ENCODE assay signal across 20 cellular contexts in genomic region chr10:110372656-110373055, GRCh38.
DNase-seq lines count a peak whose midpoint lies in the region; FAIRE-seq and TF ChIP-seq lines count a peak whose summit lies in the region.
"Had no signal": no experiment of that assay in that cellular context is flagged by ENCODE, and none has a peak within 500 bp of the region (broad histone marks: within the 10 kb centered on the region; RNA-seq: fewer than 3 reads in every experiment).

No MANE protein-coding gene starts in this region.

- intact Hi-C loops in MCF 10A (cut with micrococcal nuclease) = no loop called here
- intact Hi-C loops in breast epithelium (cut with DNase I; ENCODE audit: low total_unique reads) = no loop called here

- peak; percentile 58 for DNase-seq in MCF 10A (ENCODE audit: unreplicated experiment)
- DNase-seq in breast epithelium (ENCODE audit: low spot score in 2 of 2) = no peak
- peak; percentile 79 for DNase-seq in RCC 7860 (ENCODE audit: low spot score)
- DNase-seq in epithelial cell of esophagus (ENCODE audit: low read depth) = peak; percentile 68
- DNase-seq in urothelium cell line (ENCODE audit: low spot score) = peak; percentile 75
- DNase-seq in H7 = no peak
- no peak for DNase-seq in Peyer's patch
- DNase-seq in DMS 273 (lab: John Stamatoyannopoulos, UW; ENCODE audit: unreplicated experiment) = no peak
- DNase-seq: activated CD4-positive, alpha-beta T cell treated with anti-CD3 and anti-CD28 coated beads, Interleukin-2, amount 10 ng/mL, durations not matched to agents 24 days and 14 days; amygdala; Calu3; GDM1; Karpas-422; kidney; NCI-H1417; NCI-H2171; pancreas; stimulated activated CD4-positive, alpha-beta T cell treated with anti-CD3 and anti-CD28 coated beads, Interleukin-4, amount 100 ng/mL, for 1 hour had no signal

- CTCF ChIA-PET in MCF 10A (lab: Yijun Ruan, JAX) = interaction anchor here (0.6 to 1.1 kb wide), 6 partner anchors 14 to 174 kb away, joined by 3 read pairs; no protein-coding TSS in a partner anchor

- H3K27me3 Mint-ChIP-seq in MCF 10A (ENCODE audit: insufficient read depth, unreplicated experiment) = no peaks in the 10 kb centered on the region
- H3K27me3 Mint-ChIP-seq: activated CD4-positive, alpha-beta T cell treated with anti-CD3 and anti-CD28 coated beads, Interleukin-2, amount 10 ng/mL, durations not matched to agents 24 days and 14 days had no signal

- TF ChIP-seq POLR2A in breast epithelium (IDR thresholded peaks at IDR 0.05) = no peak
- TF ChIP-seq POLR2A in Peyer's patch (IDR thresholded peaks at IDR 0.05) = no peak

- no peak overlapping the region for H3K27ac Mint-ChIP-seq in MCF 10A (ENCODE audit: low read depth, unreplicated experiment)
- H3K27ac Mint-ChIP-seq: activated CD4-positive, alpha-beta T cell treated with anti-CD3 and anti-CD28 coated beads, Interleukin-2, amount 10 ng/mL, durations not matched to agents 24 days and 14 days; memory B cell; naive thymus-derived CD8-positive, alpha-beta T cell had no signal

- H3K36me3 ChIP-seq in breast epithelium (no peaks in the 10 kb centered on the region), H7 (replicated peaks; ENCODE audit: control insufficient read depth, insufficient read depth, low read length) (no peaks in the 10 kb centered on the region), Peyer's patch (no peaks in the 10 kb centered on the region)
- H3K36me3 ChIP-seq: pancreas had no signal

- no peak overlapping the region for H3K4me3 ChIP-seq in breast epithelium
- no peak overlapping the region for H3K4me3 ChIP-seq in epithelial cell of esophagus (ENCODE audit: low read length)
- H3K4me3 ChIP-seq in H7 (ENCODE audit: insufficient read depth, low read depth, low read length) = no peak overlapping the region
- H3K4me3 ChIP-seq in Peyer's patch = no peak overlapping the region
- H3K4me3 ChIP-seq: pancreas had no signal

- H3K9me3 ChIP-seq in breast epithelium = no peaks in the 10 kb centered on the region
- no peaks in the 10 kb centered on the region for H3K9me3 ChIP-seq in Peyer's patch
- H3K9me3 ChIP-seq: pancreas had no signal

- H3K27me3 ChIP-seq in breast epithelium = no peaks in the 10 kb centered on the region
- H3K27me3 ChIP-seq in H7 (ENCODE audit: control insufficient read depth, insufficient read depth, low read length) = no peaks in the 10 kb centered on the region
- H3K27me3 ChIP-seq in Peyer's patch = no peaks in the 10 kb centered on the region
- H3K27me3 ChIP-seq: pancreas had no signal

- H3K36me3 Mint-ChIP-seq in MCF 10A (ENCODE audit: insufficient read depth, unreplicated experiment) = no peaks in the 10 kb centered on the region
- H3K36me3 Mint-ChIP-seq: memory B cell; naive thymus-derived CD8-positive, alpha-beta T cell had no signal

- FAIRE-seq in RCC 7860 (lab: Jason Lieb, UNC) = peak; percentile 71
- peak; percentile 81 for FAIRE-seq in urothelium cell line (lab: Jason Lieb, UNC)
- FAIRE-seq: kidney, pancreas had no signal

- H3K4me1 Mint-ChIP-seq in MCF 10A (ENCODE audit: insufficient read depth, unreplicated experiment) = peaks cover 21% of the 10 kb centered on the region

- no peaks in the 10 kb centered on the region for H3K4me1 ChIP-seq in breast epithelium
- no peaks in the 10 kb centered on the region for H3K4me1 ChIP-seq in Peyer's patch
- H3K4me1 ChIP-seq: pancreas had no signal

- POLR2A ChIA-PET in MCF 10A (lab: Yijun Ruan, JAX) = interaction anchor here (1.0 to 1.5 kb wide), 3 partner anchors 9 to 36 kb away, joined by 3 to 6 read pairs (median 5); no protein-coding TSS in a partner anchor

- H3K27ac ChIP-seq in breast epithelium (no peak overlapping the region), Peyer's patch (no peak overlapping the region)
- H3K27ac ChIP-seq: pancreas had no signal

- H3K4me3 Mint-ChIP-seq in MCF 10A (ENCODE audit: unreplicated experiment) = no peak overlapping the region
- H3K4me3 Mint-ChIP-seq: activated CD4-positive, alpha-beta T cell treated with anti-CD3 and anti-CD28 coated beads, Interleukin-2, amount 10 ng/mL, durations not matched to agents 24 days and 14 days; memory B cell; naive thymus-derived CD8-positive, alpha-beta T cell had no signal

- H3K9me3 Mint-ChIP-seq in MCF 10A (ENCODE audit: unreplicated experiment) = no peaks in the 10 kb centered on the region
- H3K9me3 Mint-ChIP-seq: activated CD4-positive, alpha-beta T cell treated with anti-CD3 and anti-CD28 coated beads, Interleukin-2, amount 10 ng/mL, durations not matched to agents 24 days and 14 days; memory B cell; naive thymus-derived CD8-positive, alpha-beta T cell had no signal

- TF ChIP-seq CTCF in MCF 10A (IDR thresholded peaks at IDR 0.05; ENCODE audit: unreplicated experiment) (no peak), breast epithelium (IDR thresholded peaks at IDR 0.05) (no peak), epithelial cell of esophagus (IDR thresholded peaks at IDR 0.05; ENCODE audit: insufficient read depth, low read depth, low read length, missing control alignments) (no peak), Peyer's patch (IDR thresholded peaks at IDR 0.05) (no peak)

- no TSS peak for BruUV-seq in MCF 10A (replicated peaks; lab: Mats Ljungman, UMichigan)

Comparison
In these comparisons a context has a peak if more than half of its experiments do, and no peak if none do; other contexts are left out.
1. DNase-seq: peak in MCF 10A (single experiment), RCC 7860 (single experiment), epithelial cell of esophagus (single experiment) and urothelium cell line (single experiment); none in breast epithelium (0 of 2), H7 (single experiment), Peyer's patch (0 of 3) and DMS 273 (single experiment).